10 cellular contexts compared by ENCODE assay signal in the genomic region with DNA sequence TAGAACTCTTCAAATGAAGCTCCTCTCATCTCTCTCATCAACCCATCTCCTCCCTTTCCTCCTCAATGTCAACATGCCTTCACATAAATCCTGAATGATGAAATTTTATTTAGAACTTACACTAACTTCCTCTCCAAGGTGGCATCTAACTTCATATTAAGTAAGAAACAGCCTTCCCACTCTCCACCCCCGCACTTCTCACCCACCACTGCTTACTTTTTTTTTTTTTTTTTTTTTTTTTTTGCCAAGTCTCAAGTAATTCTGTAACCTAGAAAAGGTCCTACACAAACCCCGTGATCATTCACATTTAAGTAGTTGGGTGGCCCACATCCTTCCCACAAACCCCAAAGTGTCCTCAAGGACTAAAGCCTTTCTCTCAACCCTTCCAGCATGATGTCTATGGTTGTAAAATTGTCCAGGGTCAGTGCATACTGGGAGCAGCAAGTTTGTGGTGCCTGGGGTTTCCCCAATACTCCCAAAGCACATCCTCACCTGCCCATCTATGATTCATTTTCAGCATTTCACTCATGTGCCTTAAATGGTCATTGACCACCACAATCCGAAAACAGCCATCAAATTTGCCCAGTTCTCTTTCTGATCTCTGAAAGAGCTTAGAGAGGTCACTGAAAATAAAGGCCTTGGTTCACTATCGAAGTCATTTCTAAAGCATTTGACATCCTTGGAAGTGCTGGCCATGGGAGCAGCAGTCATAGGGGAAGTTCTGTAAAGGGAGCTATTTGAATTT. TPM values are rescaled to one million over a fixed set of nuclear protein-coding genes. Genes with fewer than 3 reads are reported as not detected.
DNase-seq lines count a peak whose midpoint lies in the region; ATAC-seq, FAIRE-seq and TF ChIP-seq lines count a peak whose summit lies in the region.
"Had no signal": no experiment of that assay in that cellular context is flagged by ENCODE, and none has a peak within 500 bp of the region (broad histone marks: within the 10 kb centered on the region; RNA-seq: fewer than 3 reads in every experiment).

No MANE protein-coding gene starts in this region.

- peaks cover 2 to 9% of the 10 kb centered on the region in 2 experiments; a peak in 3 of 4 replicates for H3K36me3 ChIP-seq in GM12878 (ENCODE audit: control insufficient read depth in 2 of 2, insufficient read depth in 2 of 2, low read length in 1 of 2)
- no peaks in the 10 kb centered on the region for H3K36me3 ChIP-seq in HAP-1 (replicated peaks)
- H3K36me3 ChIP-seq in uterus: no peaks in the 10 kb centered on the region
- H3K36me3 ChIP-seq: ascending aorta had no signal

- POLR2A ChIA-PET in GM12878 (lab: Charles Lee): interaction anchor here (0.5 to 13.3 kb wide), 20 partner anchors 14 to 670 kb away, joined by 3 to 178 read pairs (median 5); a partner anchor contains a TSS

- no peaks in the 10 kb centered on the region for H4K20me1 ChIP-seq in GM12878 (ENCODE audit: control insufficient read depth, insufficient read depth)

- SMC1A ChIA-PET in GM12878 (lab: Charles Lee; ENCODE audit: uncharacterized antibody, unreplicated experiment): interaction anchor here (1.0 to 33.7 kb wide), 47 partner anchors 8 to 576 kb away, joined by 3 to 882 read pairs (median 6); a partner anchor contains a TSS

- BruUV-seq in GM12878 (replicated peaks; lab: Mats Ljungman, UMichigan): no TSS peak

- TF ChIP-seq EP300 in GM12878 (IDR thresholded peaks at IDR 0.05; ENCODE audit: borderline replicate concordance in 1 of 2, control insufficient read depth in 1 of 2, low read depth in 2 of 2, low read length in 2 of 2): peak; percentile 86 to 93; a peak in 3 of 4 replicates

- in situ Hi-C loops in GM12878 (cut with MboI) (loop anchor here (5.0 to 10.0 kb wide), 4 partner anchors 160 to 582 kb away; a partner anchor contains a TSS), HAP-1 (cut with MboI; ENCODE audit: low sequenced_read_pairs) (no loop called here)

- H3K9me3 ChIP-seq in GM12878 (replicated peaks; ENCODE audit: control insufficient read depth, insufficient read depth, low read length) (no peaks in the 10 kb centered on the region; the same call in 2 of the 3 replicates), HAP-1 (no peaks in the 10 kb centered on the region), uterus (no peaks in the 10 kb centered on the region)
- H3K9me3 ChIP-seq: ascending aorta had no signal

- H3K27ac ChIP-seq in GM12878 (ENCODE audit: control insufficient read depth, insufficient read depth): peak overlapping the region; percentile 76
- H3K27ac ChIP-seq in uterus: no peak overlapping the region
- H3K27ac ChIP-seq: ascending aorta had no signal

- DNase-seq in GM12878 (ENCODE audit: low read depth, low spot score) (peak; percentile 95), HAP-1 (ENCODE audit: low spot score in 2 of 2) (no peak), NCI-H524 (lab: John Stamatoyannopoulos, UW) (no peak), uterus (no peak)

- peak overlapping the region; percentile 67; the same call in 1 of the 2 replicates for H3K4me2 ChIP-seq in GM12878 (ENCODE audit: control insufficient read depth, insufficient read depth)

- TF ChIP-seq CTCF in GM12878 (IDR thresholded peaks at IDR 0.05 in 2 of 3, conservative IDR thresholded peaks at IDR 0.05 in 1 of 3; ENCODE audit: control insufficient read depth in 2 of 3, extremely low read depth in 1 of 3, insufficient read depth in 1 of 3, low read depth in 3 of 3, low read length in 3 of 3) (no peak), uterus (IDR thresholded peaks at IDR 0.05) (no peak)

- no peak overlapping the region for H2AFZ ChIP-seq in GM12878 (ENCODE audit: control insufficient read depth, low read depth, low read length)

- H3K79me2 ChIP-seq in GM12878 (ENCODE audit: control insufficient read depth, insufficient read depth, low read length): peaks cover 6% of the 10 kb centered on the region

- TF ChIP-seq POLR2A in GM12878 (IDR thresholded peaks at IDR 0.05; ENCODE audit: low read depth, low read length) (no peak), uterus (IDR thresholded peaks at IDR 0.05) (no peak)

- CTCF ChIA-PET in GM12878 (lab: Yijun Ruan, JAX): interaction anchor here (0.6 to 9.1 kb wide), 47 partner anchors 8 to 578 kb away, joined by 3 to 237 read pairs (median 7); a partner anchor contains a TSS

- intact Hi-C loops in GM12878 (cut with micrococcal nuclease; ENCODE audit: unreplicated experiment): loop anchor here (1.0 to 10.0 kb wide), 4 partner anchors 90 to 282 kb away; a partner anchor contains a TSS
- intact Hi-C loops in uterus (cut with DNase I; ENCODE audit: low total_unique reads): no loop called here

- ATAC-seq in GM18858 (IDR thresholded peaks at IDR 0.05; ENCODE audit: unreplicated experiment) (peak; percentile 31), GM21528 (IDR thresholded peaks at IDR 0.05; ENCODE audit: low FRiP score, unreplicated experiment) (peak; percentile 30), HG03457 (IDR thresholded peaks at IDR 0.05; ENCODE audit: unreplicated experiment) (peak; percentile 50), GM12878 (peak; percentile 58), SK-N-SH treated with all-trans-retinoic acid at 6 μM for 48 hours (no peak)

- H3K27me3 ChIP-seq in GM12878 (replicated peaks in 1 of 2; ENCODE audit: control insufficient read depth in 2 of 2, insufficient read depth in 2 of 2, low read length in 1 of 2) (no peaks in the 10 kb centered on the region), HAP-1 (ENCODE audit: low read depth) (no peaks in the 10 kb centered on the region), uterus (no peaks in the 10 kb centered on the region)
- H3K27me3 ChIP-seq: ascending aorta had no signal

- H3K4me3 ChIP-seq in GM12878 (peak overlapping the region; percentile 17; the same call in 1 of the 2 replicates), HAP-1 (no peak overlapping the region), uterus (no peak overlapping the region)
- H3K4me3 ChIP-seq: ascending aorta had no signal

- no peak overlapping the region for H3K9ac ChIP-seq in GM12878 (ENCODE audit: control insufficient read depth, insufficient read depth, low read length)

- FAIRE-seq in GM12878 (lab: Jason Lieb, UNC): peak; percentile 38

- TF ChIP-seq RAD21 in GM12878 (IDR thresholded peaks at IDR 0.05; ENCODE audit: insufficient read depth, low read depth, low read length): no peak

- RAD21 ChIA-PET in GM12878 (lab: Charles Lee; ENCODE audit: unreplicated experiment): interaction anchor here (0.8 to 16.0 kb wide), 41 partner anchors 9 to 577 kb away, joined by 3 to 441 read pairs (median 11); a partner anchor contains a TSS

- WGBS in GM12878 (ENCODE audit: insufficient coverage, insufficient replicate concordance, low lambda C conversion rate, missing lambda C conversion rate): 0% methylated on average over 4 of the region's 4 CpGs

- peaks cover 68% of the 10 kb centered on the region for H3K4me1 ChIP-seq in GM12878 (ENCODE audit: control insufficient read depth, insufficient read depth, low read length)
- no peaks in the 10 kb centered on the region for H3K4me1 ChIP-seq in HAP-1
- H3K4me1 ChIP-seq in uterus: no peaks in the 10 kb centered on the region
- H3K4me1 ChIP-seq: ascending aorta had no signal

TF ChIP-seq in GM12878, 131 proteins besides CTCF, POLR2A, EP300 and RAD21 (continues in another document):
- peak; percentile 86; the same call in 1 of the 2 replicates for TF ChIP-seq PAX5 (IDR thresholded peaks at IDR 0.05; ENCODE audit: borderline replicate concordance, low read depth, low read length)
- peak; percentile 62; the same call in 1 of the 2 replicates for TF ChIP-seq CHD2 (IDR thresholded peaks at IDR 0.05; ENCODE audit: borderline replicate concordance, low read depth, low read length)
- TF ChIP-seq CREB1 (IDR thresholded peaks at IDR 0.05; ENCODE audit: low read depth): 0 out of 2 replicates have a peak, but pooled peaks have one; percentile 55
- no peak for TF ChIP-seq STAT3 (IDR thresholded peaks at IDR 0.05; ENCODE audit: low read depth, low read length)
- peak; percentile 86 for TF ChIP-seq MEF2B (IDR thresholded peaks at IDR 0.05; ENCODE audit: partially characterized antibody, poor library complexity, severe bottlenecking)
- no peak for TF ChIP-seq SIN3A (IDR thresholded peaks at IDR 0.05; ENCODE audit: low read depth, low read length)
- peak; percentile 82 for TF ChIP-seq CREM (IDR thresholded peaks at IDR 0.05; ENCODE audit: low read depth)

TF ChIP-seq in SK-N-SH treated with all-trans-retinoic acid at 6 μM for 48 hours, 23 proteins besides CTCF, POLR2A, EP300 and RAD21 (continues in another document):
- no peak for TF ChIP-seq TOX (CRISPR knock-in tag; IDR thresholded peaks at IDR 0.05; ENCODE audit: borderline replicate concordance)
- no peak for TF ChIP-seq ZFP3 (CRISPR knock-in tag; IDR thresholded peaks at IDR 0.05)
- no peak for TF ChIP-seq ZNF70 (CRISPR knock-in tag; IDR thresholded peaks at IDR 0.05)
- no peak for TF ChIP-seq RARB (CRISPR knock-in tag; IDR thresholded peaks at IDR 0.05)
- TF ChIP-seq PPARA (CRISPR knock-in tag; IDR thresholded peaks at IDR 0.05; ENCODE audit: borderline replicate concordance): no peak
- no peak for TF ChIP-seq ISL1 (CRISPR knock-in tag; IDR thresholded peaks at IDR 0.05)
- TF ChIP-seq ZC3H10 (CRISPR knock-in tag; IDR thresholded peaks at IDR 0.05): no peak

RNA-seq across cellular contexts. Expression of a gene that starts 47.2 kb away (rescaled TPM):
- 126 and 130 TPM in 2 replicates for total RNA-seq in GM12878 (2013; cell fraction: nucleolus; rRNA removed)
- total RNA-seq in GM12878 (2014; rRNA removed): 40.9 and 50.5 TPM in 2 replicates
- total RNA-seq in GM12878 (2014; rRNA removed; fragmentation: Illumina TruSeq; extraction: Trizol): 57.6 and 58.8 TPM in 2 replicates
- 41.9 and 49.8 TPM in 2 replicates for total RNA-seq in GM12878 (2021)
- polyA plus RNA-seq in GM12878 (2011; ENCODE audit: low read depth): 18.9 TPM
- polyA plus RNA-seq in GM12878 (2011; rRNA removed): 100 and 126 TPM in 2 replicates
- polyA plus RNA-seq in GM12878 (2011; cell fraction: cytosol; rRNA removed): 49.2 and 59.8 TPM in 2 replicates
- polyA plus RNA-seq in GM12878 (2011; cell fraction: nucleus; rRNA removed): 32.9 and 37.0 TPM in 2 replicates
- 18.5 and 26.0 TPM in 2 replicates for polyA plus RNA-seq in GM12878 (2012)
- 75.1 and 112 TPM in 2 replicates for polyA plus RNA-seq in GM12878 (2014; fragmentation: Illumina TruSeq; extraction: Trizol)
- polyA plus RNA-seq in GM12878 (2014; fragmentation: Nextera tagmentation; extraction: Ambion mirVana): 10 to 100 TPM; 68.0 to 79.5 TPM
- polyA plus RNA-seq in GM12878 (2014; rRNA removed): 40.6 and 50.0 TPM in 2 replicates
- polyA plus RNA-seq in GM12878 (2016; fragmentation: Nextera tagmentation; extraction: Ambion mirVana): 10 to 100 TPM; 48.5 to 53.5 TPM
- polyA minus RNA-seq in GM12878 (2011; rRNA and poly(A)+ RNA removed): 63.2 and 76.4 TPM in 2 replicates
- 14.0 and 20.2 TPM in 2 replicates for polyA minus RNA-seq in GM12878 (2011; cell fraction: cytosol; rRNA and poly(A)+ RNA removed)
- polyA minus RNA-seq in GM12878 (2011; cell fraction: nucleus; rRNA and poly(A)+ RNA removed): 45.3 and 52.9 TPM in 2 replicates
- 1 to 10 TPM in 3 of 4 donors, under 1 TPM in 1; 0.29 to 4.3 (median 3.0) TPM for total RNA-seq in uterus
- total RNA-seq: ascending aorta, myocyte had no signal

Comparison
In these comparisons a context has a peak if more than half of its experiments do, and no peak if none do; other contexts are left out.
1. RNA of a gene that starts 47.2 kb away (total RNA-seq): 40.9 to 130 TPM in GM12878; 0.29 to 4.3 TPM in uterus; every median in the first group is over 4 times any median in the second.